ENCODE assay signal across 20 cellular contexts in the genomic region with DNA sequence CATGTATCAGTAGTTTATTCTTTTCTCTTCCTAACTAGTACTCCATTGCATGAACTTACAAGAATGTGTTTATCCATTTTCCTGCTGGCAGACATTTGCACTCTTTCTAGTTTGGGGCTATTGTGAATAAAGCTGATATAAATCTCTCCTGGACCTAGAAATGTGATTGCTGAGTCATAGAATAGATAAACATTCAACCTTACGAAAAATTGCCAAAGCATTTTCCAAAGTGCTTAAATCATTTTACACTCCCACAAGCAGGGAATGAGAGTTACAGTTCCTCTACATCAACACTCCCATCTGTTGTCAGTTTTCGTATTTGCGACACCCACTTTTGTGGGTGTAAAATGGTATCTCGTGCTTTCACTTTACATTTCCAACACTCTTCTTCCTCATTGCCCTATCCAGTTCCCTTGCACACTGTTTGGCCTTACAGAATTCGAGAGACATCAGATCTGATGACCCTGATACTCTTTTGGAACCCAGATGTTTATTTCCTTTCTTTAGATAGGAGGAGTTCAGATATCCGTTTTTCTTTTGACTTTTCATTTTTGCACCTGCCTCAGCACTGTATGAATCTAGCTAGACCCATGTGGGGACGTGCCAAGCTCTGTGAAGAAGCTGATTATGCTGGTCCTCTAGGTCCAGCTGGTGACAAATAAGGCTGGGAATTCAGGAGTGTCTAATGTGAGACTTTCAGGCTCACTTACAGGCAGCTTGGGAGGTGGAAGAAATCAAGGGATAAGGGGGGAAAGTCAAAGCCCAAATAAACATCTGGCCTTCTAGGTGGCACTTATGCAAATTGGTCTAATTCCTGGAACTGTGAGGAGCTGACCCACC. TPM values are rescaled to one million over a fixed set of nuclear protein-coding genes. Genes with fewer than 3 reads are reported as not detected.
DNase-seq lines count a peak whose midpoint lies in the region; ATAC-seq, FAIRE-seq and TF ChIP-seq lines count a peak whose summit lies in the region.
"Had no signal": no experiment of that assay in that cellular context is flagged by ENCODE, and none has a peak within 500 bp of the region (broad histone marks: within the 10 kb centered on the region; RNA-seq: fewer than 3 reads in every experiment).

No MANE protein-coding gene starts in this region.

- H3K4me3 ChIP-seq in AG10803 (ENCODE audit: low read length) (no peak overlapping the region), keratinocyte (ENCODE audit: control insufficient read depth in 2 of 3, extremely low read depth in 1 of 3, insufficient read depth in 2 of 3, low read depth in 1 of 3, low read length in 3 of 3) (no peak overlapping the region)
- H3K4me3 ChIP-seq: cardiac muscle cell, right lobe of liver had no signal

- H3K4me3 Mint-ChIP-seq in effector memory CD8-positive, alpha-beta T cell = no peak overlapping the region
- H3K4me3 Mint-ChIP-seq in nephron progenitor cell = no peak overlapping the region
- H3K4me3 Mint-ChIP-seq: memory B cell; T-helper 1 cell treated with Interleukin-12 subunit alpha and Interleukin-12 subunit beta and Interleukin-4 antibody, amounts not matched to agents 30 μg/mL and 1 μg/mL, for 36 hours; type B pancreatic cell had no signal

- H3K4me1 ChIP-seq in keratinocyte (ENCODE audit: control insufficient read depth, extremely low read depth, insufficient read depth, low read length) = peaks cover 10% of the 10 kb centered on the region
- H3K4me1 ChIP-seq: right lobe of liver had no signal

- no peak for TF ChIP-seq POLR2A in erythroblast (IDR thresholded peaks at IDR 0.05; ENCODE audit: low read length)

- no peak for FAIRE-seq in keratinocyte (lab: Jason Lieb, UNC)

- H3K4me1 Mint-ChIP-seq in effector memory CD8-positive, alpha-beta T cell (ENCODE audit: low read depth in 2 of 2) = no peaks in the 10 kb centered on the region
- no peaks in the 10 kb centered on the region for H3K4me1 Mint-ChIP-seq in nephron progenitor cell
- H3K4me1 Mint-ChIP-seq: memory B cell had no signal

- H3K27me3 Mint-ChIP-seq in effector memory CD8-positive, alpha-beta T cell = peaks cover 5 to 9% of the 10 kb centered on the region in 2 donors
- H3K27me3 Mint-ChIP-seq in nephron progenitor cell (ENCODE audit: low read depth, poor library complexity) = peaks cover 11% of the 10 kb centered on the region

- ATAC-seq in SK-N-SH treated with all-trans-retinoic acid at 6 μM for 48 hours = peak; percentile 68
- ATAC-seq in GM21423 (IDR thresholded peaks at IDR 0.05; ENCODE audit: unreplicated experiment) = no peak
- ATAC-seq in effector memory CD8-positive, alpha-beta T cell (replicated peaks) = no peak
- ATAC-seq: activated CD4-positive, CD25-positive, alpha-beta regulatory T cell treated with anti-CD3 and anti-CD28 coated beads, Interleukin-2, amount 50 U/mL, for 24 hours had no signal

- peaks cover 6% of the 10 kb centered on the region for H3K27me3 ChIP-seq in keratinocyte (ENCODE audit: control insufficient read depth, extremely low read depth, insufficient read depth, low read length)
- H3K27me3 ChIP-seq: cardiac muscle cell, right lobe of liver had no signal

- TF ChIP-seq CTCF in AG10803 (conservative IDR thresholded peaks at IDR 0.05; ENCODE audit: low read length) (no peak), keratinocyte (optimal IDR thresholded peaks at IDR 0.05 in 1 of 3, IDR thresholded peaks at IDR 0.05 in 1 of 3, conservative IDR thresholded peaks at IDR 0.05 in 1 of 3; ENCODE audit: extremely low read depth in 1 of 3, insufficient read depth in 2 of 3, low read length in 3 of 3) (no peak), nephron progenitor cell (IDR thresholded peaks at IDR 0.05) (no peak)

- H4K20me1 ChIP-seq in keratinocyte (ENCODE audit: control insufficient read depth, extremely low read depth, insufficient read depth, low read length) = no peaks in the 10 kb centered on the region

- peak overlapping the region; percentile 49 for H3K4me2 ChIP-seq in keratinocyte (ENCODE audit: control insufficient read depth, extremely low read depth, insufficient read depth, low read depth, low read length)

- no peak overlapping the region for H3K27ac ChIP-seq in keratinocyte (ENCODE audit: control insufficient read depth, insufficient read depth, low read length)
- H3K27ac ChIP-seq: cardiac muscle cell, right lobe of liver had no signal

- dilution Hi-C loops in keratinocyte (cut with MboI; ENCODE audit: extremely low pct_ligation_motif_present, low sequenced_read_pairs) = no loop called here

- no peak overlapping the region for H3K27ac Mint-ChIP-seq in effector memory CD8-positive, alpha-beta T cell
- H3K27ac Mint-ChIP-seq in nephron progenitor cell = no peak overlapping the region
- H3K27ac Mint-ChIP-seq: memory B cell; T-helper 1 cell treated with Interleukin-12 subunit alpha and Interleukin-12 subunit beta and Interleukin-4 antibody, amounts not matched to agents 30 μg/mL and 1 μg/mL, for 36 hours; type B pancreatic cell had no signal

- no peaks in the 10 kb centered on the region for H3K9me1 ChIP-seq in keratinocyte (ENCODE audit: control insufficient read depth, extremely low read depth, insufficient read depth, low read length)

- H3K9ac ChIP-seq in keratinocyte (ENCODE audit: control insufficient read depth, extremely low read depth, insufficient read depth, low read length) = no peak overlapping the region

- no peaks in the 10 kb centered on the region for H3K36me3 Mint-ChIP-seq in effector memory CD8-positive, alpha-beta T cell (ENCODE audit: insufficient read depth)
- H3K36me3 Mint-ChIP-seq in nephron progenitor cell (ENCODE audit: low read depth) = no peaks in the 10 kb centered on the region
- H3K36me3 Mint-ChIP-seq: memory B cell, type B pancreatic cell had no signal

- H3K36me3 ChIP-seq in keratinocyte (ENCODE audit: control insufficient read depth in 2 of 2, extremely low read depth in 1 of 2, insufficient read depth in 2 of 2, low read length in 2 of 2) = no peaks in the 10 kb centered on the region
- H3K36me3 ChIP-seq: cardiac muscle cell, right lobe of liver had no signal

- DNase-seq in AG10803 (ENCODE audit: low read depth) (peak; percentile 35), MV-4-11 (lab: John Stamatoyannopoulos, UW) (peak; percentile 54), keratinocyte (ENCODE audit: low read depth, low spot score) (no peak), erythroblast (lab: John Stamatoyannopoulos, UW) (no peak), nephron progenitor cell (no peak)
- no peak for DNase-seq in effector memory CD8-positive, alpha-beta T cell
- DNase-seq: activated naive CD4-positive, alpha-beta T cell treated with anti-CD3 and anti-CD28 coated beads, Interleukin-2, amount 50 U/mL, for 16 hours; effector memory CD4-positive, alpha-beta T cell; GOT3; NCI-H1048; NCI-H345; right lobe of liver; stimulated activated CD4-positive, alpha-beta T cell treated with anti-CD3 and anti-CD28 coated beads, Interleukin-4, amount 100 ng/mL, for 24 hours had no signal

- H3K9me3 ChIP-seq in keratinocyte (ENCODE audit: control insufficient read depth, low read depth, low read length) = no peaks in the 10 kb centered on the region
- H3K9me3 ChIP-seq: right lobe of liver had no signal

- no peak overlapping the region for H2AFZ ChIP-seq in keratinocyte (ENCODE audit: control insufficient read depth, low read length)

- no peaks in the 10 kb centered on the region for H3K79me2 ChIP-seq in keratinocyte (ENCODE audit: control insufficient read depth, insufficient read depth, low read length)

- peaks cover 4 to 17% of the 10 kb centered on the region in 2 donors for H3K9me3 Mint-ChIP-seq in effector memory CD8-positive, alpha-beta T cell
- no peaks in the 10 kb centered on the region for H3K9me3 Mint-ChIP-seq in nephron progenitor cell
- H3K9me3 Mint-ChIP-seq: memory B cell; T-helper 1 cell treated with Interleukin-12 subunit alpha and Interleukin-12 subunit beta and Interleukin-4 antibody, amounts not matched to agents 30 μg/mL and 1 μg/mL, for 36 hours; type B pancreatic cell had no signal

TF ChIP-seq in SK-N-SH treated with all-trans-retinoic acid at 6 μM for 48 hours, 23 proteins besides CTCF, POLR2A, EP300 and RAD21 (continues in another document):
- peak; percentile 80 for TF ChIP-seq ISL1 (CRISPR knock-in tag; IDR thresholded peaks at IDR 0.05)
- TF ChIP-seq, protein P1, sequence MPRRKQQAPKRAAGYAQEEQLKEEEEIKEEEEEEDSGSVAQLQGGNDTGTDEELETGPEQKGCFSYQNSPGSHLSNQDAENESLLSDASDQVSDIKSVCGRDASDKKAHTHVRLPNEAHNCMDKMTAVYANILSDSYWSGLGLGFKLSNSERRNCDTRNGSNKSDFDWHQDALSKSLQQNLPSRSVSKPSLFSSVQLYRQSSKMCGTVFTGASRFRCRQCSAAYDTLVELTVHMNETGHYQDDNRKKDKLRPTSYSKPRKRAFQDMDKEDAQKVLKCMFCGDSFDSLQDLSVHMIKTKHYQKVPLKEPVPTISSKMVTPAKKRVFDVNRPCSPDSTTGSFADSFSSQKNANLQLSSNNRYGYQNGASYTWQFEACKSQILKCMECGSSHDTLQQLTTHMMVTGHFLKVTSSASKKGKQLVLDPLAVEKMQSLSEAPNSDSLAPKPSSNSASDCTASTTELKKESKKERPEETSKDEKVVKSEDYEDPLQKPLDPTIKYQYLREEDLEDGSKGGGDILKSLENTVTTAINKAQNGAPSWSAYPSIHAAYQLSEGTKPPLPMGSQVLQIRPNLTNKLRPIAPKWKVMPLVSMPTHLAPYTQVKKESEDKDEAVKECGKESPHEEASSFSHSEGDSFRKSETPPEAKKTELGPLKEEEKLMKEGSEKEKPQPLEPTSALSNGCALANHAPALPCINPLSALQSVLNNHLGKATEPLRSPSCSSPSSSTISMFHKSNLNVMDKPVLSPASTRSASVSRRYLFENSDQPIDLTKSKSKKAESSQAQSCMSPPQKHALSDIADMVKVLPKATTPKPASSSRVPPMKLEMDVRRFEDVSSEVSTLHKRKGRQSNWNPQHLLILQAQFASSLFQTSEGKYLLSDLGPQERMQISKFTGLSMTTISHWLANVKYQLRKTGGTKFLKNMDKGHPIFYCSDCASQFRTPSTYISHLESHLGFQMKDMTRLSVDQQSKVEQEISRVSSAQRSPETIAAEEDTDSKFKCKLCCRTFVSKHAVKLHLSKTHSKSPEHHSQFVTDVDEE (CRISPR knock-in tag; IDR thresholded peaks at IDR 0.05) = no peak
- peak; percentile 44; the same call in 1 of the 2 replicates for TF ChIP-seq ZC3H10 (CRISPR knock-in tag; IDR thresholded peaks at IDR 0.05)

RNA-seq across cellular contexts. Expression of a gene that starts 14.0 kb away (rescaled TPM):
- polyA plus RNA-seq in keratinocyte = 9.2 to 47.3 TPM (median 15.8 TPM) in 3 replicates
- 32.8 TPM for polyA plus RNA-seq in keratinocyte (2011; ENCODE audit: low read depth)
- polyA plus RNA-seq in keratinocyte (2011; cell fraction: cytosol; rRNA removed) = 16.7 and 18.7 TPM in 2 replicates
- polyA plus RNA-seq in keratinocyte (2011; cell fraction: nucleus; rRNA removed) = 45.0 and 49.8 TPM in 2 replicates
- polyA plus RNA-seq in keratinocyte (2012; ENCODE audit: low replicate concordance) = 53.1 and 101 TPM in 2 replicates
- 7.0 to 54.7 TPM (median 14.0 TPM) in 3 replicates for polyA minus RNA-seq in keratinocyte
- 57.7 TPM for polyA minus RNA-seq in keratinocyte (2011; cell fraction: cytosol; rRNA and poly(A)+ RNA removed)
- polyA minus RNA-seq in keratinocyte (2011; cell fraction: nucleus; rRNA and poly(A)+ RNA removed) = 63.2 and 68.6 TPM in 2 replicates

Comparison
In these comparisons a context has a peak if more than half of its experiments do, and no peak if none do; other contexts are left out.
1. DNase-seq: peak in AG10803 (single experiment) and MV-4-11 (single experiment); none in keratinocyte (single experiment), effector memory CD8-positive, alpha-beta T cell (0 of 3), erythroblast (0 of 2) and nephron progenitor cell (single experiment).